Comparison of ENCODE assay signal across 8 cellular contexts in the genomic region with DNA sequence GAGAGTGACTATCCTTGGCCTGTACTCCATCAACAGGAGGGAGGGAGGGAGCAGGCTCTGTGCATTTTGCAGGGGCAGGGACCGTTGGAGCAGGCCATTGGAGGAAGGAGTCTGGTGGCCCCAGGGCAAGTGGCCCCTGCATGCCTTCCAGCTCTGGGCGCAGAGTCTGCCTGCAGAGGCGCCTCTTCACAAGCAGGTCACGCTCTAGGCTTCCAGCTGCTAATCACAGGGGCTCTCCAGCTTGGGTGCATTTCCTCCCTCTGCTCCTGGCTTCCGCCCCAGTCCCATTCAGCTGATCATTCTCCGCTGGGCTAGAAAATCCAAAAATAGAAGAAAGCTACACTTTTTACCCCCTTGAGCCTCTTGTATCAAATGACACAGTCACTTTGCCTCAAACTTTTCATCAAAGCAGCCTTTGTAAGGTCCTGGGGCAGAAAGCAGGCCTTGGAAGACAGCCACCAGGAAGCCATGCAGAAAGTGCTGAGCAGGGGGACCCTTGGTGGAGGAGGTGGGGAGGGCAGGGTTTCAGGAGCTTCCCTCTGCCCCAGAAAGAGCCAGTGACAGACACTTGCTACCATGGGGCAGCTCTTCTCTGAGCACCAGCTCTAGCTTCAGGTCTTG. TPM values are rescaled to one million over a fixed set of nuclear protein-coding genes. Genes with fewer than 3 reads are reported as not detected.
DNase-seq lines count a peak whose midpoint lies in the region; ATAC-seq, FAIRE-seq and TF ChIP-seq lines count a peak whose summit lies in the region.

No MANE protein-coding gene starts in this region.

- no peaks in the 10 kb centered on the region for H3K9me3 ChIP-seq in PC-3 (ENCODE audit: low read length)

- H3K9me2 ChIP-seq in PC-3 (replicated peaks; ENCODE audit: low read length): no peaks in the 10 kb centered on the region

- CTCF ChIA-PET in PC-3 (lab: Charles Lee): no interaction called here

- H3K4me2 ChIP-seq in PC-3 (ENCODE audit: low read length): no peak overlapping the region

- POLR2A ChIA-PET in PC-3 (lab: Charles Lee; ENCODE audit: unreplicated experiment): no interaction called here

- no peaks in the 10 kb centered on the region for H3F3A ChIP-seq in PC-3 (ENCODE audit: low read length, unreplicated experiment)

- H3K36me3 ChIP-seq in rectal smooth muscle tissue (ENCODE audit: control insufficient read depth, insufficient read depth, low read length) (no peaks in the 10 kb centered on the region), PC-3 (ENCODE audit: low read depth, low read length) (no peaks in the 10 kb centered on the region)

- DNase-seq in frontal cortex (ENCODE audit: low spot score in 2 of 2): peak; percentile 54 to 69
- DNase-seq in OCI-M2 (lab: John Stamatoyannopoulos, UW; ENCODE audit: unreplicated experiment): no peak
- no peak for DNase-seq in PC-3
- no peak for DNase-seq in NCI-H510A (lab: John Stamatoyannopoulos, UW)
- no peak for DNase-seq in KG1 (lab: John Stamatoyannopoulos, UW)

- H3K27ac ChIP-seq in rectal smooth muscle tissue (ENCODE audit: low read depth, low read length) (peak overlapping the region; percentile 46), PC-3 (ENCODE audit: low read length) (no peak overlapping the region)

- H3K4me1 ChIP-seq in rectal smooth muscle tissue (ENCODE audit: control insufficient read depth, insufficient read depth, low read length) (peaks cover 17% of the 10 kb centered on the region), PC-3 (ENCODE audit: insufficient read depth, low read length) (peaks cover 11% of the 10 kb centered on the region)

- no peak overlapping the region for H3K9ac ChIP-seq in rectal smooth muscle tissue (ENCODE audit: low read length)
- H3K9ac ChIP-seq in PC-3 (ENCODE audit: low read length): no peak overlapping the region

- no TSS peak for BruUV-seq in PC-3 (replicated peaks; lab: Mats Ljungman, UMichigan)

- H3K27me3 ChIP-seq in rectal smooth muscle tissue (ENCODE audit: control insufficient read depth, insufficient read depth, low read length) (no peaks in the 10 kb centered on the region), PC-3 (ENCODE audit: low read length) (no peaks in the 10 kb centered on the region)

- ATAC-seq in GM18868 (IDR thresholded peaks at IDR 0.05; ENCODE audit: unreplicated experiment) (peak; percentile 72), HG03342 (IDR thresholded peaks at IDR 0.05; ENCODE audit: unreplicated experiment) (peak; percentile 65), PC-3 (no peak)

- H4K20me1 ChIP-seq in PC-3 (ENCODE audit: low read length): no peaks in the 10 kb centered on the region

- intact Hi-C loops in PC-3 (cut with micrococcal nuclease): no loop called here

- H3K4me3 ChIP-seq in rectal smooth muscle tissue (ENCODE audit: low read length) (no peak overlapping the region), PC-3 (ENCODE audit: low read length) (no peak overlapping the region)

- TF ChIP-seq CTCF in PC-3 (conservative IDR thresholded peaks at IDR 0.05; ENCODE audit: low read depth, low read length): no peak

- H3K79me2 ChIP-seq in PC-3 (ENCODE audit: low read length): no peaks in the 10 kb centered on the region

- H2AFZ ChIP-seq in PC-3 (ENCODE audit: low read length): no peak overlapping the region

- no peak for FAIRE-seq in frontal cortex (lab: Jason Lieb, UNC)

RNA-seq across cellular contexts. Expression of gene TMEM247, which starts 11.3 kb away (rescaled TPM):
- total RNA-seq in frontal cortex (not detected), PC-3 (2014; rRNA removed) (not detected in 2 replicates)

RNA-seq across cellular contexts. Expression of gene RHOQ, which starts 51.7 kb away (rescaled TPM):
- total RNA-seq in frontal cortex (16.7 TPM), PC-3 (2014; rRNA removed) (24.5 and 40.8 TPM in 2 replicates)

RNA-seq across cellular contexts. Expression of gene ATP6V1E2, which starts 51.7 kb away (rescaled TPM):
- 6.1 TPM for total RNA-seq in frontal cortex
- 11.5 and 17.3 TPM in 2 replicates for total RNA-seq in PC-3 (2014; rRNA removed)

Comparison
In these comparisons a context has a peak if more than half of its experiments do, and no peak if none do; other contexts are left out.
1. DNase-seq: peak in frontal cortex (2 of 2); none in OCI-M2 (single experiment), PC-3 (single experiment), NCI-H510A (single experiment) and KG1 (single experiment).